In the genomic region with DNA sequence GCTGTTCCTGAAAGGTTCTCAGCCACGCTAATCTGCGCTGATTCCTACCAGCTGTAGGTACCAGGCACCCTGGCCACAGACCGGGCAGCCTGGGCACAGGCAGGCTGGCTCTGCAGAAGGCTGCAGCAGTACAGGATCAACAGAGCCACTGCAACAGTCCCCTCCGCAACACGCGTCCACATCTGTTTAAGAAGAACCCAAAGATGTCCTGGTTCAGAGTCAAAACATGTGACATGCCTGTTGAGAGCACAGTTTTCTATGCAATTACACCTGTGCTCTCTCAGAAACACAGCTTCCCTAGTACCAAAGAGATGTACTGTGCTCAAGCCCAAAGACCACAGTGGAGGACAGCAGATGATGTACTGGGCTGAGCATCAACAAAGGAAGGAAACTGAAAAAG, we compare ENCODE assay signal across 11 cellular contexts. TPM values are rescaled to one million over a fixed set of nuclear protein-coding genes. Genes with fewer than 3 reads are reported as not detected.
A peak's percentile ranks its signal among the peaks of the same experiment; 100 is the strongest.
DNase-seq lines count a peak whose midpoint lies in the region; ATAC-seq, FAIRE-seq and TF ChIP-seq lines count a peak whose summit lies in the region.
"Had no signal": no experiment of that assay in that cellular context is flagged by ENCODE, and none has a peak within 500 bp of the region (broad histone marks: within the 10 kb centered on the region; RNA-seq: fewer than 3 reads in every experiment).

No MANE protein-coding gene starts in this region.

- in situ Hi-C loops in IMR-90 (cut with MboI; ENCODE audit: low sequenced_read_pairs), result no loop called here

- TF ChIP-seq CTCF in IMR-90 (conservative IDR thresholded peaks at IDR 0.05; ENCODE audit: low read depth, low read length) (no peak), pancreas (IDR thresholded peaks at IDR 0.05) (no peak)

- peak overlapping the region; percentile 70 for H3K14ac ChIP-seq in IMR-90 (replicated peaks; ENCODE audit: low read depth, low read length)

- H2AK9ac ChIP-seq in IMR-90 (replicated peaks; ENCODE audit: low read depth, low read length, poor library complexity), result no peak overlapping the region

- H3K79me1 ChIP-seq in IMR-90 (ENCODE audit: low read depth in 1 of 2, low read length in 2 of 2), result peaks cover 35 to 80% of the 10 kb centered on the region in 2 experiments

- peak overlapping the region; percentile 80 for H2AK5ac ChIP-seq in IMR-90 (ENCODE audit: low read depth, low read length)

- peak overlapping the region in 7 of 8 donors; percentile 76 to 92 (median 79) for H3K4me3 Mint-ChIP-seq in CD4-positive, alpha-beta memory T cell
- H3K4me3 Mint-ChIP-seq: memory B cell had no signal

- peak overlapping the region; percentile 39 for H2BK120ac ChIP-seq in IMR-90 (ENCODE audit: low read depth, low read length)

- H4K20me1 ChIP-seq in IMR-90 (ENCODE audit: insufficient read depth, low read length), result peaks cover 68% of the 10 kb centered on the region

- H4K8ac ChIP-seq in IMR-90 (ENCODE audit: low read depth in 2 of 2, low read length in 2 of 2), result peak overlapping the region in 1 of 2 experiments; percentile 47; a peak in 2 of 4 replicates

- dilution Hi-C loops in IMR-90 (cut with HindIII; ENCODE audit: low sequenced_read_pairs, unreplicated experiment), result no loop called here

- BruUV-seq in IMR-90 (replicated peaks; lab: Mats Ljungman, UMichigan), result no TSS peak

- no peaks in the 10 kb centered on the region for H3K9me3 ChIP-seq in CD4-positive, alpha-beta memory T cell (ENCODE audit: control insufficient read depth in 1 of 2, low read length in 2 of 2)
- H3K9me3 ChIP-seq in IMR-90 (ENCODE audit: control insufficient read depth, insufficient read depth, low read length), result no peaks in the 10 kb centered on the region
- H3K9me3 ChIP-seq in effector memory CD4-positive, alpha-beta T cell (ENCODE audit: control insufficient read depth, low read length), result no peaks in the 10 kb centered on the region
- no peaks in the 10 kb centered on the region for H3K9me3 ChIP-seq in pancreas

- H3K4me3 ChIP-seq in CD4-positive, alpha-beta memory T cell (ENCODE audit: low read length in 2 of 2), result peak overlapping the region; percentile 44 to 48
- H3K4me3 ChIP-seq in IMR-90 (ENCODE audit: insufficient read depth, low read depth, low read length) (no peak overlapping the region), pancreas (peak overlapping the region in 2 of 4 donors; percentile 3 to 6)
- peak overlapping the region; percentile 31 for H3K4me3 ChIP-seq in effector memory CD4-positive, alpha-beta T cell (ENCODE audit: insufficient read depth, low read depth, low read length, poor library complexity, severe bottlenecking)

- no peak overlapping the region for H3K56ac ChIP-seq in IMR-90 (ENCODE audit: extremely low read depth, insufficient read depth, low read length)

- TF ChIP-seq RAD21 in IMR-90 (IDR thresholded peaks at IDR 0.05; ENCODE audit: low read length), result no peak

- H3K4me2 ChIP-seq in IMR-90 (ENCODE audit: low read depth, low read length), result peak overlapping the region; percentile 67

- WGBS in IMR-90 (ENCODE audit: extremely low coverage in 2 of 2, insufficient read length in 1 of 2), 2 experiments, result 0% methylated on average over 3 of the region's 6 CpGs; no CpG with 5 or more reads in 1 of the 2 experiments
- WGBS in pancreas, 2 donors, result 16 to 24% methylated on average over 6 of the region's 6 CpGs

- peak overlapping the region; percentile 33; the same call in 1 of the 2 replicates for H4K5ac ChIP-seq in IMR-90 (ENCODE audit: low read depth, low read length)

- H3K36me3 Mint-ChIP-seq in CD4-positive, alpha-beta memory T cell, result peaks cover 2 to 4% of the 10 kb centered on the region in 2 donors

- H3K9me3 Mint-ChIP-seq in CD4-positive, alpha-beta memory T cell, result no peaks in the 10 kb centered on the region

- CTCF ChIA-PET in CD4-positive, alpha-beta memory T cell (lab: Charles Lee; ENCODE audit: partially characterized antibody), result interaction anchor here (1.4 to 3.1 kb wide), 6 partner anchors 8 to 88 kb away, joined by 3 to 17 read pairs (median 5); no protein-coding TSS in a partner anchor
- CTCF ChIA-PET in IMR-90 (lab: Yijun Ruan, JAX), result interaction anchor here (1.4 kb wide), 1 partner anchor 75 kb away, joined by 3 read pairs; no protein-coding TSS in a partner anchor

- peaks cover 97% of the 10 kb centered on the region for H3K4me1 ChIP-seq in CD4-positive, alpha-beta memory T cell (ENCODE audit: insufficient read depth, low read length)
- H3K4me1 ChIP-seq in IMR-90 (ENCODE audit: control insufficient read depth, insufficient read depth, low read length) (peaks cover 32% of the 10 kb centered on the region), pancreas (peaks cover 77 to 99% (median 86%) of the 10 kb centered on the region in 3 donors)
- H3K4me1 ChIP-seq in effector memory CD4-positive, alpha-beta T cell (ENCODE audit: control insufficient read depth, insufficient read depth, low read length, poor library complexity, severe bottlenecking), result peaks cover 38% of the 10 kb centered on the region

- peak overlapping the region; percentile 23 for H3K27ac ChIP-seq in CD4-positive, alpha-beta memory T cell (ENCODE audit: low read depth, low read length)
- H3K27ac ChIP-seq in IMR-90 (ENCODE audit: insufficient read depth, low read length) (peak overlapping the region; percentile 70; the same call in 1 of the 2 replicates), pancreas (peak overlapping the region; percentile 6 to 86 (median 61))
- H3K27ac ChIP-seq in effector memory CD4-positive, alpha-beta T cell (ENCODE audit: insufficient read depth, low read length, poor library complexity, severe bottlenecking), result peak overlapping the region; percentile 40

- H3K27ac Mint-ChIP-seq in CD4-positive, alpha-beta memory T cell, result peak overlapping the region; percentile 43 to 95 (median 89)
- H3K27ac Mint-ChIP-seq: memory B cell had no signal

- no peaks in the 10 kb centered on the region for H3K27me3 Mint-ChIP-seq in CD4-positive, alpha-beta memory T cell

- no peaks in the 10 kb centered on the region for H3K36me3 ChIP-seq in CD4-positive, alpha-beta memory T cell (ENCODE audit: insufficient read depth, low read length)
- no peaks in the 10 kb centered on the region for H3K36me3 ChIP-seq in IMR-90 (ENCODE audit: control insufficient read depth, insufficient read depth, low read length)
- no peaks in the 10 kb centered on the region for H3K36me3 ChIP-seq in effector memory CD4-positive, alpha-beta T cell (ENCODE audit: control insufficient read depth, insufficient read depth, low read length)
- H3K36me3 ChIP-seq in pancreas, result no peaks in the 10 kb centered on the region

- peak overlapping the region; percentile 42 for H2BK20ac ChIP-seq in IMR-90 (ENCODE audit: low read depth, low read length)

- DNase-seq in CD4-positive, alpha-beta memory T cell, result no peak
- no peak for DNase-seq in IMR-90
- DNase-seq in effector memory CD4-positive, alpha-beta T cell, result no peak
- DNase-seq in pancreas, result peak in 1 of 6 donors; percentile 59
- DNase-seq in NCI-H1436 (lab: John Stamatoyannopoulos, UW), result no peak
- DNase-seq: activated effector memory CD4-positive, alpha-beta T cell treated with Interleukin-2 at 50 U/mL for 16 hours; NCI-H510A had no signal

- H3K27me3 ChIP-seq in CD4-positive, alpha-beta memory T cell (ENCODE audit: insufficient read depth, low read length), result no peaks in the 10 kb centered on the region
- H3K27me3 ChIP-seq in IMR-90 (ENCODE audit: control insufficient read depth, insufficient read depth, low read length), result no peaks in the 10 kb centered on the region
- H3K27me3 ChIP-seq in effector memory CD4-positive, alpha-beta T cell (replicated peaks; ENCODE audit: control insufficient read depth, insufficient read depth, low read length, poor library complexity, severe bottlenecking), result no peaks in the 10 kb centered on the region
- no peaks in the 10 kb centered on the region for H3K27me3 ChIP-seq in pancreas

- ATAC-seq in IMR-90 (ENCODE audit: low read depth) (no peak; the same call in 1 of the 2 replicates), pancreas (peak in 2 of 4 donors; percentile 14 to 15), GM19035 (IDR thresholded peaks at IDR 0.05; ENCODE audit: unreplicated experiment) (no peak), HG02571 (IDR thresholded peaks at IDR 0.05; ENCODE audit: unreplicated experiment) (no peak)

- TF ChIP-seq POLR2A in IMR-90 (IDR thresholded peaks at IDR 0.05; ENCODE audit: low read depth, low read length), result no peak

- peak overlapping the region; percentile 44; the same call in 1 of the 2 replicates for H3K4ac ChIP-seq in IMR-90 (ENCODE audit: low read depth, low read length)

- peak overlapping the region; percentile 64; the same call in 1 of the 3 replicates for H2BK15ac ChIP-seq in IMR-90 (ENCODE audit: low read depth, low read length)

- H3K23ac ChIP-seq in IMR-90 (ENCODE audit: low read depth, low read length), result peak overlapping the region; percentile 39; the same call in 1 of the 2 replicates

- H3K4me1 Mint-ChIP-seq in CD4-positive, alpha-beta memory T cell, result peaks cover 40 to 87% (median 61%) of the 10 kb centered on the region in 4 donors

- peak overlapping the region; percentile 51; the same call in 1 of the 2 replicates for H3K9ac ChIP-seq in IMR-90 (ENCODE audit: low read depth, low read length)

- no peak overlapping the region for H2AFZ ChIP-seq in IMR-90 (replicated peaks; ENCODE audit: low read length, poor library complexity)

- POLR2A ChIA-PET in CD4-positive, alpha-beta memory T cell (lab: Charles Lee; ENCODE audit: partially characterized antibody), result interaction anchor here (0.9 to 5.0 kb wide), 5 partner anchors 10 to 179 kb away, joined by 3 to 61 read pairs (median 3); a partner anchor contains a TSS
- POLR2A ChIA-PET in IMR-90 (lab: Charles Lee; ENCODE audit: unreplicated experiment), result no interaction called here

- intact Hi-C loops in CD4-positive, alpha-beta memory T cell (cut with micrococcal nuclease), result loop anchor here (5.0 kb wide), 1 partner anchor 75 kb away; no protein-coding TSS in a partner anchor
- intact Hi-C loops in IMR-90 (cut with micrococcal nuclease) (loop anchor here (10.0 kb wide), 1 partner anchor 513 kb away; a partner anchor contains a TSS), pancreas (cut with DNase I) (no loop called here)

- peak overlapping the region; percentile 2 for H2BK5ac ChIP-seq in IMR-90 (ENCODE audit: low read depth, low read length, poor library complexity, severe bottlenecking)

- H4K91ac ChIP-seq in IMR-90 (ENCODE audit: insufficient read depth, low read depth, low read length), result peak overlapping the region; percentile 40; the same call in 1 of the 2 replicates

- peaks cover 11% of the 10 kb centered on the region for H3K9me1 ChIP-seq in IMR-90 (ENCODE audit: insufficient read depth, low read length)

- peak overlapping the region; percentile 75 for H3K18ac ChIP-seq in IMR-90 (ENCODE audit: low read depth, low read length)

- FAIRE-seq in pancreas (lab: Jason Lieb, UNC), result no peak
- FAIRE-seq: G401.6 had no signal

TF ChIP-seq in IMR-90, 13 proteins besides CTCF, POLR2A, EP300 and RAD21 (continues in another document):
- no peak for TF ChIP-seq MAFK (IDR thresholded peaks at IDR 0.05; ENCODE audit: low read depth, low read length)

RNA-seq across cellular contexts. Expression of a gene that starts 18.8 kb away (rescaled TPM):
- total RNA-seq in CD4-positive, alpha-beta memory T cell, result 10 to 100 TPM; 66.3 to 71.7 TPM
- 10 to 100 TPM; 28.6 to 58.5 TPM for polyA plus RNA-seq in CD4-positive, alpha-beta memory T cell
- total RNA-seq in IMR-90 (2012; rRNA removed) (69.2 and 87.8 TPM in 2 replicates), pancreas (100 to 1,000 TPM in 1 of 6 donors, 10 to 100 TPM in 5; 57.8 to 104 (median 80.5) TPM)
- polyA plus RNA-seq in IMR-90 (2012; rRNA removed) (55.9 and 62.8 TPM in 2 replicates), pancreas (10 to 100 TPM; 32.7 to 35.8 TPM)
- 35.1 and 74.2 TPM in 2 replicates for polyA plus RNA-seq in IMR-90 (2012; cell fraction: cytosol; rRNA removed)
- 87.7 and 98.9 TPM in 2 replicates for polyA plus RNA-seq in IMR-90 (2012; cell fraction: nucleus; rRNA removed; ENCODE audit: low replicate concordance)

Comparison
In these comparisons a context has a peak if more than half of its experiments do, and no peak if none do; other contexts are left out.
1. intact Hi-C loops: an anchor here in CD4-positive, alpha-beta memory T cell (5.0 kb wide) and IMR-90 (10.0 kb wide); none called in pancreas.